ENCODE assay signal across 16 cellular contexts in the genomic region with DNA sequence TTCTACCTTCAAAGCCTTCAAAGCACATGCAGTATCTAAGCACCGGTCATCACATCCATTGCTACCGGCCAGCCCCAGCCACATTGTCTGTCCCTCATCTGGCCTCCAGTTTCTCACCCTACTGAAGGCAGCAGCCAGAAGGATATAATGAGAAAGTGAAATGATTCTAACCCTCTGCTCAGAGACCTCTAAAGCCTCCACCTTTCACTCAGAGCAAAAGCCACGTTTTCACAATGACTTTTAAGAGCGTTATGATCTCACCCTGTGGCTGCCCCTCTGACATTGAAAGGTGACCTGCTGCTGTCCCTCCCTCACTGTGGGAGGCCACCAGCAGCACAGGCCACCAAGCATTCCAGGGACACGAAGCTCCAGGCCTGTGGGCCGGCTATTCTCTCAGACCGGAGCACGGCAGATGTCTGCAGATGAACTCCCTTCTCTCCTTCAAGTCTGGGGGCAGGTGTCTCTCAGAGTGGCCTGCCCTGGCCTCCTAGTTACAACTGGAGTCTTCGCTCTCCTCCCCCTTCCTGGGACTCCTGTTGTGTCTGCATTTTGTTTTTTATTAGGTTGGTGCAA.
DNase-seq lines count a peak whose midpoint lies in the region; ATAC-seq and TF ChIP-seq lines count a peak whose summit lies in the region.
"Had no signal": no experiment of that assay in that cellular context is flagged by ENCODE, and none has a peak within 500 bp of the region (broad histone marks: within the 10 kb centered on the region; RNA-seq: fewer than 3 reads in every experiment).

No MANE protein-coding gene starts in this region.

- DNase-seq in glutamatergic neuron (peak; percentile 35), SW480 (ENCODE audit: low spot score) (no peak), erythroblast (lab: John Stamatoyannopoulos, UW) (no peak), SIG-M5 treated with dmso at 0.1 percent for 504 hours (lab: John Stamatoyannopoulos, UW; ENCODE audit: unreplicated experiment) (no peak), osteoblast (ENCODE audit: insufficient read length, low spot score, missing footprints) (no peak)
- DNase-seq: activated effector memory CD4-positive, alpha-beta T cell treated with Interleukin-2 at 50 U/mL for 16 hours; C1 segment of cervical spinal cord; heart right ventricle; left ventricle myocardium inferior; NCI-H146 had no signal

- no peaks in the 10 kb centered on the region for H3K27me3 ChIP-seq in osteoblast (ENCODE audit: insufficient read depth, low read length)
- H3K27me3 ChIP-seq: heart right ventricle had no signal

- peaks cover 6% of the 10 kb centered on the region for H3K36me3 Mint-ChIP-seq in glutamatergic neuron (ENCODE audit: unreplicated experiment)
- H3K36me3 Mint-ChIP-seq: brain had no signal

- H3K27me3 Mint-ChIP-seq in glutamatergic neuron (ENCODE audit: unreplicated experiment) = peaks cover 6% of the 10 kb centered on the region

- H3K79me2 ChIP-seq in osteoblast (ENCODE audit: insufficient read depth, low read length) = no peaks in the 10 kb centered on the region

- H2AFZ ChIP-seq in osteoblast (ENCODE audit: low read length) = no peak overlapping the region

- TF ChIP-seq POLR2A in erythroblast (IDR thresholded peaks at IDR 0.05; ENCODE audit: low read length) = no peak

- H3K4me3 ChIP-seq in osteoblast (ENCODE audit: insufficient read depth, low read length) = no peak overlapping the region
- H3K4me3 ChIP-seq: heart right ventricle, left ventricle myocardium inferior, SK-N-MC had no signal

- H3K4me2 ChIP-seq in osteoblast (ENCODE audit: insufficient read depth, low read length) = no peak overlapping the region

- ATAC-seq in GM18519 (IDR thresholded peaks at IDR 0.05; ENCODE audit: low FRiP score, unreplicated experiment) (peak; percentile 44), GM21381 (IDR thresholded peaks at IDR 0.05; ENCODE audit: unreplicated experiment) (peak; percentile 67), HG03025 (IDR thresholded peaks at IDR 0.05; ENCODE audit: low FRiP score, unreplicated experiment) (peak; percentile 69)
- ATAC-seq: activated CD4-positive, CD25-positive, alpha-beta regulatory T cell treated with anti-CD3 and anti-CD28 coated beads, Interleukin-2, amount 50 U/mL, for 24 hours; heart right ventricle had no signal

- peak overlapping the region; percentile 80 for H3K27ac Mint-ChIP-seq in glutamatergic neuron (ENCODE audit: unreplicated experiment)

- H3K4me3 Mint-ChIP-seq in glutamatergic neuron (ENCODE audit: unreplicated experiment) = peak overlapping the region; percentile 35

- H4K20me1 ChIP-seq in osteoblast (ENCODE audit: insufficient read depth, low read length) = no peaks in the 10 kb centered on the region

- H3K36me3 ChIP-seq in osteoblast (ENCODE audit: insufficient read depth, low read length) = no peaks in the 10 kb centered on the region
- H3K36me3 ChIP-seq: heart right ventricle, left ventricle myocardium inferior had no signal

- H3K27ac ChIP-seq in osteoblast (ENCODE audit: low read depth, low read length) = no peak overlapping the region
- H3K27ac ChIP-seq: heart right ventricle, left ventricle myocardium inferior, SK-N-MC had no signal

- no peak for TF ChIP-seq CTCF in glutamatergic neuron (IDR thresholded peaks at IDR 0.05; ENCODE audit: partially characterized antibody, unreplicated experiment)
- TF ChIP-seq CTCF in osteoblast (IDR thresholded peaks at IDR 0.05; ENCODE audit: extremely low read depth, low read depth, low read length) = no peak

- H3K9me3 Mint-ChIP-seq in glutamatergic neuron (ENCODE audit: unreplicated experiment) = peaks cover 6% of the 10 kb centered on the region

- H3K4me1 ChIP-seq in osteoblast (ENCODE audit: insufficient read depth, low read length) = no peaks in the 10 kb centered on the region

- peaks cover 45% of the 10 kb centered on the region for H3K4me1 Mint-ChIP-seq in glutamatergic neuron (ENCODE audit: low read depth, unreplicated experiment)

- H3K9me3 ChIP-seq in osteoblast (ENCODE audit: low read depth, low read length) = no peaks in the 10 kb centered on the region
- H3K9me3 ChIP-seq: heart right ventricle, left ventricle myocardium inferior had no signal
